Comparison of ENCODE assay signal across 10 cellular contexts in the genomic region with DNA sequence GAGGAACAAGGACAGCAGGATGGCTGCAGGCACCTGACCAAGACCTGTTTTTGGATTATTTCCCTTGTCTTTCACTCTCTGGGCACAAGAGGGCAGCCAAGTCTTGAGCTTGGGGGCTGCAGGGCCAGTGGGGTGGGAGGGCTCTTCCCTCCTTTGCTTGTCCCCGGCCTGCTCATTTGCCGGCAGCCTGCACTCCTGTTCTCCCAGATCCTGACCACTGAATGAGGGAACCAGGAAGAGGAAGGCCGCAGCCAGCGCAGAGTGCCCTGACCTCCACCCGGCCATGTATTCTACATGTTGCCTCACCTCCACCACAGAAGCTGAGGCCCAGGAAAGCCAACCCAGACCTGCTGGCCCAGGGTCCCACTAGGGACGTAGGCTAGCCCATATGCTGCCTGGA. TPM values are rescaled to one million over a fixed set of nuclear protein-coding genes. Genes with fewer than 3 reads are reported as not detected.
DNase-seq lines count a peak whose midpoint lies in the region; ATAC-seq, FAIRE-seq and TF ChIP-seq lines count a peak whose summit lies in the region.
"Had no signal": no experiment of that assay in that cellular context is flagged by ENCODE, and none has a peak within 500 bp of the region (broad histone marks: within the 10 kb centered on the region; RNA-seq: fewer than 3 reads in every experiment).

No MANE protein-coding gene starts in this region.

- no peak overlapping the region for H2AFZ ChIP-seq in OCI-LY7 (ENCODE audit: low read length)

- no peaks in the 10 kb centered on the region for H3K36me3 ChIP-seq in OCI-LY7 (ENCODE audit: insufficient read depth, low read length)
- no peaks in the 10 kb centered on the region for H3K36me3 ChIP-seq in mucosa of descending colon (ENCODE audit: low read depth)
- H3K36me3 ChIP-seq: neutrophil had no signal

- H3K27ac ChIP-seq in OCI-LY7 (ENCODE audit: low read depth, low read length, poor library complexity, severe bottlenecking), result no peak overlapping the region
- H3K27ac ChIP-seq in dorsolateral prefrontal cortex, result no peak overlapping the region
- H3K27ac ChIP-seq: neutrophil, SK-N-MC had no signal

- no TSS peak for BruUV-seq in OCI-LY7 (replicated peaks; lab: Mats Ljungman, UMichigan)

- H3K9me2 ChIP-seq in OCI-LY7 (ENCODE audit: insufficient read depth, low read length), result no peaks in the 10 kb centered on the region

- POLR2A ChIA-PET in OCI-LY7 (lab: Charles Lee), result no interaction called here

- DNase-seq in D341Med (ENCODE audit: low spot score), result peak; percentile 77
- DNase-seq in HTR-8/SVneo (ENCODE audit: insufficient read length, low spot score), result peak; percentile 86
- peak; percentile 40 for DNase-seq in OCI-LY7 (ENCODE audit: low spot score)
- DNase-seq in dorsolateral prefrontal cortex, result peak in 2 of 10 donors; percentile 12 to 24
- peak; percentile 46 to 69 (median 58) for DNase-seq in mucosa of descending colon
- no peak for DNase-seq in stimulated activated CD4-positive, alpha-beta T cell treated with anti-CD3 and anti-CD28 coated beads, Interleukin-12 subunit alpha, Interleukin-12 subunit beta, amount 100 ng/mL, for 4 hours
- no peak for DNase-seq in globus pallidus (ENCODE audit: low spot score)

- no peaks in the 10 kb centered on the region for H3K79me2 ChIP-seq in OCI-LY7 (ENCODE audit: insufficient read depth, low read depth, low read length)

- TF ChIP-seq CTCF in OCI-LY7 (conservative IDR thresholded peaks at IDR 0.05; ENCODE audit: low read length) (peak; percentile 73), dorsolateral prefrontal cortex (IDR thresholded peaks at IDR 0.05 in 54 of 56, conservative IDR thresholded peaks at IDR 0.05 in 2 of 56; ENCODE audit: low read depth in 1 of 56, partially characterized antibody in 56 of 56) (peak in 52 of 56 donors; percentile 12 to 58 (median 42)), mucosa of descending colon (IDR thresholded peaks at IDR 0.05) (no peak)

- H3K27me3 ChIP-seq in dorsolateral prefrontal cortex, result peaks cover 0 to 12% (median 0%) of the 10 kb centered on the region in 45 donors

- H3K4me2 ChIP-seq in OCI-LY7 (ENCODE audit: low read length), result no peak overlapping the region

- no peaks in the 10 kb centered on the region for H4K20me1 ChIP-seq in OCI-LY7 (ENCODE audit: insufficient read depth, low read length)

- no peaks in the 10 kb centered on the region for H3K9me3 ChIP-seq in OCI-LY7 (ENCODE audit: low read length)
- H3K9me3 ChIP-seq in mucosa of descending colon, result no peaks in the 10 kb centered on the region
- H3K9me3 ChIP-seq: neutrophil had no signal

- CTCF ChIA-PET in OCI-LY7 (lab: Charles Lee; ENCODE audit: unreplicated experiment), result no interaction called here

- ATAC-seq in mucosa of descending colon (peak; percentile 87), GM21576 (IDR thresholded peaks at IDR 0.05; ENCODE audit: unreplicated experiment) (no peak)

- intact Hi-C loops in OCI-LY7 (cut with micrococcal nuclease; ENCODE audit: unreplicated experiment) (no loop called here), dorsolateral prefrontal cortex (cut with DNase I) (loop anchor here in 1 of 2 donors (5.0 kb wide), 1 partner anchor 482 kb away; no protein-coding TSS in a partner anchor), mucosa of descending colon (cut with DNase I, micrococcal nuclease) (no loop called here)

- H3K4me1 ChIP-seq in OCI-LY7 (ENCODE audit: insufficient read depth, low read length, poor library complexity, severe bottlenecking), result no peaks in the 10 kb centered on the region
- no peaks in the 10 kb centered on the region for H3K4me1 ChIP-seq in mucosa of descending colon (ENCODE audit: low read depth)

- FAIRE-seq in HTR-8/SVneo (lab: Jason Lieb, UNC), result peak; percentile 98

- no peak overlapping the region for H3K4me3 ChIP-seq in OCI-LY7 (ENCODE audit: low read depth, low read length, poor library complexity, severe bottlenecking)
- no peak overlapping the region for H3K4me3 ChIP-seq in dorsolateral prefrontal cortex
- no peak overlapping the region for H3K4me3 ChIP-seq in mucosa of descending colon
- H3K4me3 ChIP-seq: SK-N-MC had no signal

RNA-seq across cellular contexts. Expression of a gene that starts 15.5 kb away (rescaled TPM):
- not detected in 2 replicates for total RNA-seq in OCI-LY7 (2014; rRNA removed; shearing (Covaris generic))
- total RNA-seq in OCI-LY7 (2022), result not detected in 2 replicates
- 10 to 100 TPM in 14 of 120 experiments, 1 to 10 TPM in 106; 1.4 to 51.3 (median 5.7) TPM for total RNA-seq in dorsolateral prefrontal cortex
- total RNA-seq in mucosa of descending colon, result 100 to 1,000 TPM in 1 of 3 donors, 10 to 100 TPM in 2; 13.1 to 112 (median 65.9) TPM

Comparison
In these comparisons a context has a peak if more than half of its experiments do, and no peak if none do; other contexts are left out.
1. DNase-seq: peak in D341Med (single experiment), HTR-8/SVneo (single experiment), OCI-LY7 (single experiment) and mucosa of descending colon (3 of 3); none in stimulated activated CD4-positive, alpha-beta T cell treated with anti-CD3 and anti-CD28 coated beads, Interleukin-12 subunit alpha, Interleukin-12 subunit beta, amount 100 ng/mL, for 4 hours (single experiment) and globus pallidus (single experiment).